ENCODE assay signal across 26 cellular contexts in the genomic region with DNA sequence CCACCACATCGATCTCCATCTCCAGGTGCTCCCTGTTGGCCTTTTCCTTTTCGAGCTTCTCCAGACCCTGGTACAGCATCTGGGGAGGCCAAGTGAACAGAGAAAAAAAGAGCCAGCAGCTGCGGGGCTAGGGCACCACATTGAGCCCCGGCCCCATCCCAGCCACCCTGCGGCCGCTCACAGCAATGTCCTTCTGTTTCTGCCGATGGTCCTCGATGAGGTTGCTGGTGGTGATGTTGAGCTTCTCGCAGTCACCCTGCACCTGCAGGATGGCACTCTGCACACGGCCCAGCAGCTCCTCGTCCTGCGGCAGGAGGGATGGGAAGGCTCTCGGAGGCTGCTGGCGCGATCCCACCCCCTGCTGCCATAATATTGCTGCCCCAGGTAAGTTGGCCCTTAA.
"Had no signal": no experiment of that assay in that cellular context is flagged by ENCODE, and none has a peak within 500 bp of the region (broad histone marks: within the 10 kb centered on the region; RNA-seq: fewer than 3 reads in every experiment).

No MANE protein-coding gene starts in this region.

- H3K36me3 Mint-ChIP-seq: mesothelial cell of epicardium, naive B cell, natural killer cell, type B pancreatic cell had no signal

- H3K4me1 ChIP-seq: uterus had no signal

- H3K27ac ChIP-seq: left ventricle myocardium inferior, pancreas, prostate gland, skin epidermis, tibial nerve, uterus had no signal

- H3K4me3 Mint-ChIP-seq: mesothelial cell of epicardium; natural killer cell; nephron progenitor cell; stimulated activated naive CD8-positive, alpha-beta T cell treated with anti-CD3 and anti-CD28 coated beads, Interleukin-15, amount 100 ng/mL, for 72 hours; type B pancreatic cell had no signal

- DNase-seq: islet precursor cell; left ventricle myocardium inferior; mesendoderm; naive B cell; natural killer cell; nephron progenitor cell; nucleus accumbens; posterior cingulate gyrus; retina; stimulated activated CD4-positive, alpha-beta T cell treated with anti-CD3 and anti-CD28 coated beads, Interleukin-12 subunit alpha, Interleukin-12 subunit beta, amount 100 ng/mL, for 4 hours; stimulated activated CD4-positive, alpha-beta T cell treated with anti-CD3 and anti-CD28 coated beads, Interleukin-15, amount 100 ng/mL, for 24 hours; stimulated activated CD4-positive, alpha-beta T cell treated with anti-CD3 and anti-CD28 coated beads, Interleukin-2, amount 100 ng/mL, for 24 hours; stimulated activated CD4-positive, alpha-beta T cell treated with anti-CD3 and anti-CD28 coated beads, Interleukin-4, amount 100 ng/mL, for 1 hour; stimulated activated naive CD4-positive, alpha-beta T cell treated with Interleukin-2 at 50 U/mL for 16 hours; stimulated activated naive CD8-positive, alpha-beta T cell treated with anti-CD3 and anti-CD28 coated beads, Interleukin-15, amount 100 ng/mL, for 72 hours; substantia nigra; uterus had no signal

- H3K36me3 ChIP-seq: left ventricle myocardium inferior, pancreas, prostate gland, uterus had no signal

- H3K27me3 Mint-ChIP-seq: stimulated activated naive CD8-positive, alpha-beta T cell treated with anti-CD3 and anti-CD28 coated beads, Interleukin-15, amount 100 ng/mL, for 72 hours; type B pancreatic cell had no signal

- ATAC-seq: natural killer cell; pancreas; right cardiac atrium; sciatic nerve; stimulated activated naive CD8-positive, alpha-beta T cell treated with anti-CD3 and anti-CD28 coated beads, Interleukin-15, amount 100 ng/mL, for 72 hours had no signal

- H3K27ac Mint-ChIP-seq: mesothelial cell of epicardium, naive B cell, natural killer cell, nephron progenitor cell, type B pancreatic cell had no signal

- H3K4me3 ChIP-seq: left ventricle myocardium inferior, lung, pancreas, prostate gland, skin epidermis, tibial nerve, uterus had no signal

- H3K9me3 Mint-ChIP-seq: mesothelial cell of epicardium; naive B cell; natural killer cell; nephron progenitor cell; stimulated activated naive CD8-positive, alpha-beta T cell treated with anti-CD3 and anti-CD28 coated beads, Interleukin-15, amount 100 ng/mL, for 72 hours; type B pancreatic cell had no signal

- H3K27me3 ChIP-seq: pancreas, tibial nerve, uterus had no signal

- H3K9me3 ChIP-seq: left ventricle myocardium inferior, pancreas, prostate gland, tibial nerve, uterus had no signal
